8 cellular contexts compared by ENCODE assay signal in genomic region chr2:15943914-15944313, GRCh38. TPM values are rescaled to one million over a fixed set of nuclear protein-coding genes. Genes with fewer than 3 reads are reported as not detected.
DNase-seq lines count a peak whose midpoint lies in the region; ATAC-seq lines count a peak whose summit lies in the region.

No MANE protein-coding gene starts in this region.

- H3K4me1 ChIP-seq in HAP-1, result peaks cover 20% of the 10 kb centered on the region

- H3K36me3 ChIP-seq in HAP-1 (replicated peaks), result peaks cover 11% of the 10 kb centered on the region

- no peaks in the 10 kb centered on the region for H3K27me3 ChIP-seq in HAP-1 (ENCODE audit: low read depth)

- DNase-seq in HAP-1 (ENCODE audit: low spot score in 2 of 2), result peak; percentile 44
- DNase-seq in SHP77 (lab: John Stamatoyannopoulos, UW), result peak; percentile 15 to 34
- DNase-seq in left ventricle myocardium superior, result no peak
- DNase-seq in putamen (ENCODE audit: low spot score), result peak; percentile 73
- no peak for DNase-seq in SK-N-DZ (ENCODE audit: low spot score)
- DNase-seq in activated T-cell treated with anti-CD3 and anti-CD28 coated beads, Interleukin-2, amount 50 U/mL, for 48 hours, result no peak
- DNase-seq in DMS153 (lab: John Stamatoyannopoulos, UW), result no peak
- no peak for DNase-seq in effector CD4-positive, alpha-beta T cell

- in situ Hi-C loops in HAP-1 (cut with MboI; ENCODE audit: low sequenced_read_pairs), result loop anchor here (5.0 to 25.0 kb wide), 3 partner anchors 307 to 568 kb away; no protein-coding TSS in a partner anchor

- peak overlapping the region; percentile 39 for H3K4me3 ChIP-seq in HAP-1

- peak; percentile 68 for ATAC-seq in left ventricle myocardium superior

- intact Hi-C loops in left ventricle myocardium superior (cut with micrococcal nuclease), result loop anchor here (10.0 kb wide), 3 partner anchors 309 to 551 kb away; no protein-coding TSS in a partner anchor

- H3K9me3 ChIP-seq in HAP-1, result no peaks in the 10 kb centered on the region

RNA-seq across cellular contexts. Expression of gene MYCN, which starts 3.6 kb away (rescaled TPM):
- total RNA-seq in left ventricle myocardium superior, result 0.45 TPM
- 1,097 and 1,099 TPM in 2 replicates for polyA plus RNA-seq in SK-N-DZ (2014; cell fraction: cytosol; rRNA removed)
- polyA plus RNA-seq in SK-N-DZ (2014; cell fraction: nucleus; rRNA removed), result 1,072 and 1,695 TPM in 2 replicates

Comparison
In these comparisons a context has a peak if more than half of its experiments do, and no peak if none do; other contexts are left out.
1. DNase-seq: peak in HAP-1 (2 of 2), SHP77 (2 of 2) and putamen (single experiment); none in left ventricle myocardium superior (single experiment), SK-N-DZ (single experiment), activated T-cell treated with anti-CD3 and anti-CD28 coated beads, Interleukin-2, amount 50 U/mL, for 48 hours (0 of 2), DMS153 (single experiment) and effector CD4-positive, alpha-beta T cell (single experiment).